ENCODE assay signal across 14 cellular contexts in genomic region chr13:85223883-85224656, GRCh38.
"Had no signal": no experiment of that assay in that cellular context is flagged by ENCODE, and none has a peak within 500 bp of the region (broad histone marks: within the 10 kb centered on the region; RNA-seq: fewer than 3 reads in every experiment).

No MANE protein-coding gene starts in this region.

- H3K9me3 ChIP-seq: ascending aorta, mucosa of descending colon, right atrium auricular region, tibial artery had no signal

- H3K36me3 ChIP-seq: ascending aorta, cardiac muscle cell, right atrium auricular region, tibial artery had no signal

- H3K27me3 ChIP-seq: ascending aorta, cardiac muscle cell, right atrium auricular region, tibial artery had no signal

- H3K4me3 ChIP-seq: ascending aorta, cardiac muscle cell, lung, mucosa of descending colon, right atrium auricular region, tibial artery had no signal

- H3K4me1 ChIP-seq: ascending aorta, right atrium auricular region, tibial artery had no signal

- ATAC-seq: activated T-cell treated with anti-CD3 and anti-CD28 coated beads, Interleukin-2, amount 50 U/mL, for 4 hours; left cardiac atrium; mucosa of descending colon; natural killer cell had no signal

- H3K27ac ChIP-seq: ascending aorta, cardiac muscle cell, right atrium auricular region, tibial artery, VCaP had no signal

- H3K36me3 Mint-ChIP-seq: activated CD4-positive, alpha-beta memory T cell treated with anti-CD3 and anti-CD28 coated beads for 36 hours; activated naive CD8-positive, alpha-beta T cell treated with anti-CD3 and anti-CD28 coated beads, Interleukin-2, amount 10 ng/mL, durations not matched to agents 7 days and 5 days had no signal

- H3K27me3 Mint-ChIP-seq: activated CD4-positive, alpha-beta memory T cell treated with anti-CD3 and anti-CD28 coated beads for 36 hours; activated naive CD8-positive, alpha-beta T cell treated with anti-CD3 and anti-CD28 coated beads, Interleukin-2, amount 10 ng/mL, durations not matched to agents 7 days and 5 days had no signal

- DNase-seq: activated CD4-positive, alpha-beta memory T cell treated with anti-CD3 and anti-CD28 coated beads for 36 hours; activated naive CD8-positive, alpha-beta T cell treated with anti-CD3 and anti-CD28 coated beads, Interleukin-2, amount 10 ng/mL, durations not matched to agents 7 days and 5 days; activated T-cell treated with anti-CD3 and anti-CD28 coated beads, Interleukin-2, amount 50 U/mL, for 4 hours; left cardiac atrium; mucosa of descending colon; natural killer cell; small intestine; T-helper 9 cell; tibial artery had no signal

- H3K4me3 Mint-ChIP-seq: activated CD4-positive, alpha-beta memory T cell treated with anti-CD3 and anti-CD28 coated beads for 36 hours; activated naive CD8-positive, alpha-beta T cell treated with anti-CD3 and anti-CD28 coated beads, Interleukin-2, amount 10 ng/mL, durations not matched to agents 7 days and 5 days; activated T-cell treated with anti-CD3 and anti-CD28 coated beads, Interleukin-2, amount 50 U/mL, for 4 hours; natural killer cell had no signal

- H3K4me1 Mint-ChIP-seq: activated naive CD8-positive, alpha-beta T cell treated with anti-CD3 and anti-CD28 coated beads, Interleukin-2, amount 10 ng/mL, durations not matched to agents 7 days and 5 days; natural killer cell had no signal

- H3K27ac Mint-ChIP-seq: activated CD4-positive, alpha-beta memory T cell treated with anti-CD3 and anti-CD28 coated beads for 36 hours; activated naive CD8-positive, alpha-beta T cell treated with anti-CD3 and anti-CD28 coated beads, Interleukin-2, amount 10 ng/mL, durations not matched to agents 7 days and 5 days; natural killer cell had no signal
